ENCODE assay signal across 19 cellular contexts in genomic region chr5:88854769-88855168, GRCh38.
"Had no signal": no experiment of that assay in that cellular context is flagged by ENCODE, and none has a peak within 500 bp of the region (broad histone marks: within the 10 kb centered on the region; RNA-seq: fewer than 3 reads in every experiment).

No MANE protein-coding gene starts in this region.

- H3K27ac ChIP-seq: epithelial cell of prostate, heart left ventricle, skin epidermis, transverse colon had no signal

- H3K9me3 ChIP-seq: transverse colon had no signal

- ATAC-seq: heart left ventricle, right cardiac atrium had no signal

- H3K4me1 ChIP-seq: transverse colon had no signal

- H3K27me3 Mint-ChIP-seq: progenitor cell of endocrine pancreas had no signal

- H3K4me3 ChIP-seq: heart left ventricle, skin epidermis, transverse colon had no signal

- H3K36me3 ChIP-seq: transverse colon had no signal

- H3K4me3 Mint-ChIP-seq: immature natural killer cell, nephron progenitor cell had no signal

- H3K27ac Mint-ChIP-seq: immature natural killer cell, nephron progenitor cell, progenitor cell of endocrine pancreas had no signal

- H3K4me1 Mint-ChIP-seq: immature natural killer cell, nephron progenitor cell had no signal

- H3K27me3 ChIP-seq: heart left ventricle, transverse colon had no signal

- DNase-seq: activated CD4-positive, CD25-positive, alpha-beta regulatory T cell treated with anti-CD3 and anti-CD28 coated beads, Interleukin-2, amount 50 U/mL, for 72 hours; activated naive CD4-positive, alpha-beta T cell treated with Interleukin-2 at 50 U/mL for 16 hours; aorta; dermis blood vessel endothelial cell; foreskin melanocyte; heart left ventricle; immature natural killer cell; nephron progenitor cell; occipital lobe; right cardiac atrium; stimulated activated CD4-positive, alpha-beta T cell treated with anti-CD3 and anti-CD28 coated beads, Interleukin-15, amount 100 ng/mL, for 24 hours; stimulated activated CD4-positive, alpha-beta T cell treated with anti-CD3 and anti-CD28 coated beads, Interleukin-4, amount 100 ng/mL, for 1 hour; stimulated activated naive CD4-positive, alpha-beta T cell treated with Interleukin-2 at 50 U/mL for 16 hours; substantia nigra; T1000; transverse colon had no signal
